Comparison of ENCODE assay signal across 27 cellular contexts in genomic region chr9:126463426-126463825, GRCh38.
"Had no signal": no experiment of that assay in that cellular context is flagged by ENCODE, and none has a peak within 500 bp of the region (broad histone marks: within the 10 kb centered on the region; RNA-seq: fewer than 3 reads in every experiment).

No MANE protein-coding gene starts in this region.

- H3K27ac ChIP-seq: left lung, lower lobe of right lung, pancreas, prostate gland, spleen, suprapubic skin, thoracic aorta, tibial artery, uterus had no signal

- H3K9me3 Mint-ChIP-seq: immature natural killer cell; naive thymus-derived CD8-positive, alpha-beta T cell; nephron; neural crest cell; stimulated activated effector memory CD8-positive, alpha-beta T cell treated with anti-CD3 and anti-CD28 coated beads, Interleukin-12 subunit alpha, Interleukin-12 subunit beta, amount 100 ng/mL, for 72 hours; stimulated activated naive CD8-positive, alpha-beta T cell treated with anti-CD3 and anti-CD28 coated beads, Interleukin-15, Interleukin-2, amounts not matched to agents 100 ng/mL and 50 ng/mL, for 24 hours had no signal

- ATAC-seq: left colon; left lung; lower lobe of right lung; naive thymus-derived CD8-positive, alpha-beta T cell; pancreas; right cardiac atrium; sciatic nerve; stimulated activated effector memory CD8-positive, alpha-beta T cell treated with anti-CD3 and anti-CD28 coated beads, Interleukin-12 subunit alpha, Interleukin-12 subunit beta, amount 100 ng/mL, for 72 hours had no signal

- H3K4me3 Mint-ChIP-seq: immature natural killer cell; naive thymus-derived CD8-positive, alpha-beta T cell; nephron; neural crest cell; stimulated activated effector memory CD8-positive, alpha-beta T cell treated with anti-CD3 and anti-CD28 coated beads, Interleukin-12 subunit alpha, Interleukin-12 subunit beta, amount 100 ng/mL, for 72 hours; stimulated activated naive CD8-positive, alpha-beta T cell treated with anti-CD3 and anti-CD28 coated beads, Interleukin-15, Interleukin-2, amounts not matched to agents 100 ng/mL and 50 ng/mL, for 24 hours had no signal

- FAIRE-seq: islet of Langerhans, kidney, pancreas, small intestine had no signal

- H3K4me3 ChIP-seq: left lung, lower lobe of right lung, pancreas, prostate gland, spleen, suprapubic skin, thoracic aorta, tibial artery, uterus had no signal

- H3K36me3 ChIP-seq: pancreas, prostate gland, suprapubic skin, thoracic aorta, uterus had no signal

- H3K9me3 ChIP-seq: left lung, lower lobe of right lung, pancreas, prostate gland, spleen, suprapubic skin, thoracic aorta, tibial artery, uterus had no signal

- H3K4me1 Mint-ChIP-seq: neural crest cell had no signal

- H3K27ac Mint-ChIP-seq: nephron; stimulated activated effector memory CD8-positive, alpha-beta T cell treated with anti-CD3 and anti-CD28 coated beads, Interleukin-12 subunit alpha, Interleukin-12 subunit beta, amount 100 ng/mL, for 72 hours; stimulated activated naive CD8-positive, alpha-beta T cell treated with anti-CD3 and anti-CD28 coated beads, Interleukin-15, Interleukin-2, amounts not matched to agents 100 ng/mL and 50 ng/mL, for 24 hours had no signal

- H3K27me3 Mint-ChIP-seq: naive thymus-derived CD8-positive, alpha-beta T cell had no signal

- DNase-seq: immature natural killer cell; kidney; left colon; left lung; lower lobe of right lung; mammary epithelial cell; mesenchymal stem cell; naive thymus-derived CD8-positive, alpha-beta T cell; nucleus accumbens; pancreas; retina; right cardiac atrium; small intestine; stimulated activated CD4-positive, alpha-beta T cell treated with anti-CD3 and anti-CD28 coated beads, Interleukin-4, amount 100 ng/mL, for 24 hours; stimulated activated naive CD4-positive, alpha-beta T cell; uterus had no signal

- H3K4me1 ChIP-seq: pancreas, prostate gland, tibial artery, uterus had no signal

- H3K27me3 ChIP-seq: left lung, pancreas, spleen, suprapubic skin, tibial artery, uterus had no signal
